ENCODE assay signal across 1 cellular context in the genomic region with DNA sequence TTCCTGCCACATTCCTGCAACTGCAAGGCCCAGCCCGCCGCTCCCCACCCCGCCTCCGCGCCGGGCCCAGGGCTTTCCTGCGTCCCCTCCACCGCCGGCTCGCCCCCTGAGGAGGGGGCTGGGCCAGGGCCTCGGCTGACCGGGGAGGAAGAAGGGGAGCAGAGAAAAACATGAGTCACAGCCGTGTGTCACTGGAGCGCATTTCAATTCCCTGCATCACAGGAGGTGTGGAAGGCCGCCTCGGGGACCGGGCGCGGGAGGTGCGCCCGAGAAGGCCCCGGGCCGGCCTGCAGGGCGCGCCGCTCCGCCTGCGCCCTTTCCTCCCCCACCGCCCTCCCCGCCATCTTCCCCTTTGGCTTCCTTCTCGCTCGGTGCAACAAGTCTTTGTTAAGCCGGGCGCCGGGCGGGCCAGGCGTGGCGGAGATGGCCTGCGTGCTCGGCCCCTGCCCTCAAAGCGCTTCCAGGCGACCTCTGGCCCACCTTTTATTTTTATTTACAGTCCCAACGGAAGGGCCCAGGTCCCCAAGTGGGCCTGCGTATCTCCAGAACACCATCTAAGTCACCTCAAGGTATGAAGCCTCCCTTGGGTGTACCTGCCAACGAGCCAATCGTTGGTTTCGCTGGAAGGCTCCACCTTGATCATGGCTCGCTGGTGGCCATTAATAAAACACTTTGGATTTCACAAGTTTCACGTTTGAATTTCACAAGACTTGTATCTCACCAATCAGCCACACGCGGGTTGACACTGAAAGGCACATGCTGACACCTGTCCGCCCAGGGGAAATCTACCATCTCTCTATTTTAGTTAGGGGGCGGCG.
TF ChIP-seq lines count a peak whose summit lies in the region.

No MANE protein-coding gene starts in this region.

TF ChIP-seq in GM12878, 131 proteins besides CTCF, POLR2A, EP300 and RAD21 (continued from another document and continues in another):
- TF ChIP-seq, protein P1, sequence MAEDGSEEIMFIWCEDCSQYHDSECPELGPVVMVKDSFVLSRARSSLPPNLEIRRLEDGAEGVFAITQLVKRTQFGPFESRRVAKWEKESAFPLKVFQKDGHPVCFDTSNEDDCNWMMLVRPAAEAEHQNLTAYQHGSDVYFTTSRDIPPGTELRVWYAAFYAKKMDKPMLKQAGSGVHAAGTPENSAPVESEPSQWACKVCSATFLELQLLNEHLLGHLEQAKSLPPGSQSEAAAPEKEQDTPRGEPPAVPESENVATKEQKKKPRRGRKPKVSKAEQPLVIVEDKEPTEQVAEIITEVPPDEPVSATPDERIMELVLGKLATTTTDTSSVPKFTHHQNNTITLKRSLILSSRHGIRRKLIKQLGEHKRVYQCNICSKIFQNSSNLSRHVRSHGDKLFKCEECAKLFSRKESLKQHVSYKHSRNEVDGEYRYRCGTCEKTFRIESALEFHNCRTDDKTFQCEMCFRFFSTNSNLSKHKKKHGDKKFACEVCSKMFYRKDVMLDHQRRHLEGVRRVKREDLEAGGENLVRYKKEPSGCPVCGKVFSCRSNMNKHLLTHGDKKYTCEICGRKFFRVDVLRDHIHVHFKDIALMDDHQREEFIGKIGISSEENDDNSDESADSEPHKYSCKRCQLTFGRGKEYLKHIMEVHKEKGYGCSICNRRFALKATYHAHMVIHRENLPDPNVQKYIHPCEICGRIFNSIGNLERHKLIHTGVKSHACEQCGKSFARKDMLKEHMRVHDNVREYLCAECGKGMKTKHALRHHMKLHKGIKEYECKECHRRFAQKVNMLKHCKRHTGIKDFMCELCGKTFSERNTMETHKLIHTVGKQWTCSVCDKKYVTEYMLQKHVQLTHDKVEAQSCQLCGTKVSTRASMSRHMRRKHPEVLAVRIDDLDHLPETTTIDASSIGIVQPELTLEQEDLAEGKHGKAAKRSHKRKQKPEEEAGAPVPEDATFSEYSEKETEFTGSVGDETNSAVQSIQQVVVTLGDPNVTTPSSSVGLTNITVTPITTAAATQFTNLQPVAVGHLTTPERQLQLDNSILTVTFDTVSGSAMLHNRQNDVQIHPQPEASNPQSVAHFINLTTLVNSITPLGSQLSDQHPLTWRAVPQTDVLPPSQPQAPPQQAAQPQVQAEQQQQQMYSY (CRISPR knock-in tag; IDR thresholded peaks at IDR 0.05), result peak; percentile 12; the same call in 1 of the 2 replicates
- TF ChIP-seq SPI1 (IDR thresholded peaks at IDR 0.05; ENCODE audit: borderline replicate concordance, insufficient read depth, low read depth, low read length), result 0 out of 2 replicates have a peak, but pooled peaks have one; percentile 6
- no peak for TF ChIP-seq PAX8 (IDR thresholded peaks at IDR 0.05)
- TF ChIP-seq, protein P2, sequence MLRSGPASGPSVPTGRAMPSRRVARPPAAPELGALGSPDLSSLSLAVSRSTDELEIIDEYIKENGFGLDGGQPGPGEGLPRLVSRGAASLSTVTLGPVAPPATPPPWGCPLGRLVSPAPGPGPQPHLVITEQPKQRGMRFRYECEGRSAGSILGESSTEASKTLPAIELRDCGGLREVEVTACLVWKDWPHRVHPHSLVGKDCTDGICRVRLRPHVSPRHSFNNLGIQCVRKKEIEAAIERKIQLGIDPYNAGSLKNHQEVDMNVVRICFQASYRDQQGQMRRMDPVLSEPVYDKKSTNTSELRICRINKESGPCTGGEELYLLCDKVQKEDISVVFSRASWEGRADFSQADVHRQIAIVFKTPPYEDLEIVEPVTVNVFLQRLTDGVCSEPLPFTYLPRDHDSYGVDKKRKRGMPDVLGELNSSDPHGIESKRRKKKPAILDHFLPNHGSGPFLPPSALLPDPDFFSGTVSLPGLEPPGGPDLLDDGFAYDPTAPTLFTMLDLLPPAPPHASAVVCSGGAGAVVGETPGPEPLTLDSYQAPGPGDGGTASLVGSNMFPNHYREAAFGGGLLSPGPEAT (IDR thresholded peaks at IDR 0.05; ENCODE audit: low read depth), result no peak
- TF ChIP-seq YBX1 (IDR thresholded peaks at IDR 0.05), result no peak
- TF ChIP-seq BMI1 (IDR thresholded peaks at IDR 0.05; ENCODE audit: borderline replicate concordance), result no peak; the same call in 1 of the 2 replicates
- TF ChIP-seq EED (IDR thresholded peaks at IDR 0.05; ENCODE audit: low read depth), result no peak; the same call in 1 of the 2 replicates
- TF ChIP-seq NFYA (IDR thresholded peaks at IDR 0.05; ENCODE audit: borderline replicate concordance, low read depth, low read length), result no peak
- TF ChIP-seq, protein P3, sequence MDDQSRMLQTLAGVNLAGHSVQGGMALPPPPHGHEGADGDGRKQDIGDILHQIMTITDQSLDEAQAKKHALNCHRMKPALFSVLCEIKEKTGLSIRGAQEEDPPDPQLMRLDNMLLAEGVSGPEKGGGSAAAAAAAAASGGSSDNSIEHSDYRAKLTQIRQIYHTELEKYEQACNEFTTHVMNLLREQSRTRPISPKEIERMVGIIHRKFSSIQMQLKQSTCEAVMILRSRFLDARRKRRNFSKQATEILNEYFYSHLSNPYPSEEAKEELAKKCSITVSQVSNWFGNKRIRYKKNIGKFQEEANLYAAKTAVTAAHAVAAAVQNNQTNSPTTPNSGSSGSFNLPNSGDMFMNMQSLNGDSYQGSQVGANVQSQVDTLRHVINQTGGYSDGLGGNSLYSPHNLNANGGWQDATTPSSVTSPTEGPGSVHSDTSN (IDR thresholded peaks at IDR 0.05; ENCODE audit: insufficient replicate concordance, low read depth, low read length), result no peak
- no peak for TF ChIP-seq ZZZ3 (IDR thresholded peaks at IDR 0.05; ENCODE audit: control insufficient read depth, insufficient read length, low read depth)
- TF ChIP-seq PML (IDR thresholded peaks at IDR 0.05; ENCODE audit: low read length), result no peak
- peak in 1 of 2 experiments; percentile 25; a peak in 1 of 3 replicates for TF ChIP-seq EGR1 (IDR thresholded peaks at IDR 0.05; ENCODE audit: borderline replicate concordance in 1 of 2, low read depth in 2 of 2, low read length in 2 of 2)
- TF ChIP-seq, protein P4, sequence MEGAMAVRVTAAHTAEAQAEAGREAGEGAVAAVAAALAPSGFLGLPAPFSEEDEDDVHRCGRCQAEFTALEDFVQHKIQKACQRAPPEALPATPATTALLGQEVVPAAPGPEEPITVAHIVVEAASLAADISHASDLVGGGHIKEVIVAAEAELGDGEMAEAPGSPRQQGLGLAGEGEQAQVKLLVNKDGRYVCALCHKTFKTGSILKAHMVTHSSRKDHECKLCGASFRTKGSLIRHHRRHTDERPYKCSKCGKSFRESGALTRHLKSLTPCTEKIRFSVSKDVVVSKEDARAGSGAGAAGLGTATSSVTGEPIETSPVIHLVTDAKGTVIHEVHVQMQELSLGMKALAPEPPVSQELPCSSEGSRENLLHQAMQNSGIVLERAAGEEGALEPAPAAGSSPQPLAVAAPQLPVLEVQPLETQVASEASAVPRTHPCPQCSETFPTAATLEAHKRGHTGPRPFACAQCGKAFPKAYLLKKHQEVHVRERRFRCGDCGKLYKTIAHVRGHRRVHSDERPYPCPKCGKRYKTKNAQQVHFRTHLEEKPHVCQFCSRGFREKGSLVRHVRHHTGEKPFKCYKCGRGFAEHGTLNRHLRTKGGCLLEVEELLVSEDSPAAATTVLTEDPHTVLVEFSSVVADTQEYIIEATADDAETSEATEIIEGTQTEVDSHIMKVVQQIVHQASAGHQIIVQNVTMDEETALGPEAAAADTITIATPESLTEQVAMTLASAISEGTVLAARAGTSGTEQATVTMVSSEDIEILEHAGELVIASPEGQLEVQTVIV (IDR thresholded peaks at IDR 0.05; ENCODE audit: borderline replicate concordance, partially characterized antibody), result no peak
- TF ChIP-seq, protein P5, sequence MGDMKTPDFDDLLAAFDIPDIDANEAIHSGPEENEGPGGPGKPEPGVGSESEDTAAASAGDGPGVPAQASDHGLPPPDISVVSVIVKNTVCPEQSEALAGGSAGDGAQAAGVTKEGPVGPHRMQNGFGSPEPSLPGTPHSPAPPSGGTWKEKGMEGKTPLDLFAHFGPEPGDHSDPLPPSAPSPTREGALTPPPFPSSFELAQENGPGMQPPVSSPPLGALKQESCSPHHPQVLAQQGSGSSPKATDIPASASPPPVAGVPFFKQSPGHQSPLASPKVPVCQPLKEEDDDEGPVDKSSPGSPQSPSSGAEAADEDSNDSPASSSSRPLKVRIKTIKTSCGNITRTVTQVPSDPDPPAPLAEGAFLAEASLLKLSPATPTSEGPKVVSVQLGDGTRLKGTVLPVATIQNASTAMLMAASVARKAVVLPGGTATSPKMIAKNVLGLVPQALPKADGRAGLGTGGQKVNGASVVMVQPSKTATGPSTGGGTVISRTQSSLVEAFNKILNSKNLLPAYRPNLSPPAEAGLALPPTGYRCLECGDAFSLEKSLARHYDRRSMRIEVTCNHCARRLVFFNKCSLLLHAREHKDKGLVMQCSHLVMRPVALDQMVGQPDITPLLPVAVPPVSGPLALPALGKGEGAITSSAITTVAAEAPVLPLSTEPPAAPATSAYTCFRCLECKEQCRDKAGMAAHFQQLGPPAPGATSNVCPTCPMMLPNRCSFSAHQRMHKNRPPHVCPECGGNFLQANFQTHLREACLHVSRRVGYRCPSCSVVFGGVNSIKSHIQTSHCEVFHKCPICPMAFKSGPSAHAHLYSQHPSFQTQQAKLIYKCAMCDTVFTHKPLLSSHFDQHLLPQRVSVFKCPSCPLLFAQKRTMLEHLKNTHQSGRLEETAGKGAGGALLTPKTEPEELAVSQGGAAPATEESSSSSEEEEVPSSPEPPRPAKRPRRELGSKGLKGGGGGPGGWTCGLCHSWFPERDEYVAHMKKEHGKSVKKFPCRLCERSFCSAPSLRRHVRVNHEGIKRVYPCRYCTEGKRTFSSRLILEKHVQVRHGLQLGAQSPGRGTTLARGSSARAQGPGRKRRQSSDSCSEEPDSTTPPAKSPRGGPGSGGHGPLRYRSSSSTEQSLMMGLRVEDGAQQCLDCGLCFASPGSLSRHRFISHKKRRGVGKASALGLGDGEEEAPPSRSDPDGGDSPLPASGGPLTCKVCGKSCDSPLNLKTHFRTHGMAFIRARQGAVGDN (IDR thresholded peaks at IDR 0.05), result no peak; the same call in 1 of the 2 replicates
- TF ChIP-seq RBBP5 (conservative IDR thresholded peaks at IDR 0.05), result no peak
- no peak for TF ChIP-seq NFXL1 (IDR thresholded peaks at IDR 0.05; ENCODE audit: borderline replicate concordance)
- TF ChIP-seq WRNIP1 (IDR thresholded peaks at IDR 0.05; ENCODE audit: borderline replicate concordance, low read depth, low read length), result no peak
- TF ChIP-seq, protein P6, sequence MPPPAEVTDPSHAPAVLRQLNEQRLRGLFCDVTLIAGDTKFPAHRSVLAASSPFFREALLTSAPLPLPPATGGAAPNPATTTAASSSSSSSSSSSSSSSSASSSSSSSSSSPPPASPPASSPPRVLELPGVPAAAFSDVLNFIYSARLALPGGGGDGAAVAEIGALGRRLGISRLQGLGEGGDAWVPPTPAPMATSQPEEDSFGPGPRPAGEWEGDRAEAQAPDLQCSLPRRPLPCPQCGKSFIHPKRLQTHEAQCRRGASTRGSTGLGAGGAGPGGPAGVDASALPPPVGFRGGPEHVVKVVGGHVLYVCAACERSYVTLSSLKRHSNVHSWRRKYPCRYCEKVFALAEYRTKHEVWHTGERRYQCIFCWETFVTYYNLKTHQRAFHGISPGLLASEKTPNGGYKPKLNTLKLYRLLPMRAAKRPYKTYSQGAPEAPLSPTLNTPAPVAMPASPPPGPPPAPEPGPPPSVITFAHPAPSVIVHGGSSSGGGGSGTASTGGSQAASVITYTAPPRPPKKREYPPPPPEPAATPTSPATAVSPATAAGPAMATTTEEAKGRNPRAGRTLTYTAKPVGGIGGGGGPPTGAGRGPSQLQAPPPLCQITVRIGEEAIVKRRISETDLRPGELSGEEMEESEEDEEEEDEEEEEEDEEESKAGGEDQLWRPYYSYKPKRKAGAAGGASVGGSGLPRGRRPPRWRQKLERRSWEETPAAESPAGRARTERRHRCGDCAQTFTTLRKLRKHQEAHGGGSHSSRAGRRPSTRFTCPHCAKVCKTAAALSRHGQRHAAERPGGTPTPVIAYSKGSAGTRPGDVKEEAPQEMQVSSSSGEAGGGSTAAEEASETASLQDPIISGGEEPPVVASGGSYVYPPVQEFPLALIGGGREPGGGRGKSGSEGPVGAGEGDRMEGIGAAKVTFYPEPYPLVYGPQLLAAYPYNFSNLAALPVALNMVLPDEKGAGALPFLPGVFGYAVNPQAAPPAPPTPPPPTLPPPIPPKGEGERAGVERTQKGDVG (CRISPR knock-in tag; IDR thresholded peaks at IDR 0.05), result 0 out of 2 replicates have a peak, but pooled peaks have one; percentile 26
- peak in 1 of 2 experiments; percentile 67; a peak in 2 of 4 replicates for TF ChIP-seq BHLHE40 (IDR thresholded peaks at IDR 0.05; ENCODE audit: borderline replicate concordance in 1 of 2, low read depth in 2 of 2, low read length in 1 of 2)
- TF ChIP-seq, protein P7, sequence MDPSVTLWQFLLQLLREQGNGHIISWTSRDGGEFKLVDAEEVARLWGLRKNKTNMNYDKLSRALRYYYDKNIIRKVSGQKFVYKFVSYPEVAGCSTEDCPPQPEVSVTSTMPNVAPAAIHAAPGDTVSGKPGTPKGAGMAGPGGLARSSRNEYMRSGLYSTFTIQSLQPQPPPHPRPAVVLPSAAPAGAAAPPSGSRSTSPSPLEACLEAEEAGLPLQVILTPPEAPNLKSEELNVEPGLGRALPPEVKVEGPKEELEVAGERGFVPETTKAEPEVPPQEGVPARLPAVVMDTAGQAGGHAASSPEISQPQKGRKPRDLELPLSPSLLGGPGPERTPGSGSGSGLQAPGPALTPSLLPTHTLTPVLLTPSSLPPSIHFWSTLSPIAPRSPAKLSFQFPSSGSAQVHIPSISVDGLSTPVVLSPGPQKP (IDR thresholded peaks at IDR 0.05; ENCODE audit: low read depth, low read length), result no peak
- 0 out of 2 replicates have a peak, but pooled peaks have one; percentile 14 for TF ChIP-seq FOXM1 (IDR thresholded peaks at IDR 0.05; ENCODE audit: low read depth, low read length)
- no peak for TF ChIP-seq POU2F2 (IDR thresholded peaks at IDR 0.05; ENCODE audit: borderline replicate concordance, low read depth, low read length)
- 0 out of 2 replicates have a peak, but pooled peaks have one; percentile 18 for TF ChIP-seq DPF2 (IDR thresholded peaks at IDR 0.05)
- TF ChIP-seq, protein P8, sequence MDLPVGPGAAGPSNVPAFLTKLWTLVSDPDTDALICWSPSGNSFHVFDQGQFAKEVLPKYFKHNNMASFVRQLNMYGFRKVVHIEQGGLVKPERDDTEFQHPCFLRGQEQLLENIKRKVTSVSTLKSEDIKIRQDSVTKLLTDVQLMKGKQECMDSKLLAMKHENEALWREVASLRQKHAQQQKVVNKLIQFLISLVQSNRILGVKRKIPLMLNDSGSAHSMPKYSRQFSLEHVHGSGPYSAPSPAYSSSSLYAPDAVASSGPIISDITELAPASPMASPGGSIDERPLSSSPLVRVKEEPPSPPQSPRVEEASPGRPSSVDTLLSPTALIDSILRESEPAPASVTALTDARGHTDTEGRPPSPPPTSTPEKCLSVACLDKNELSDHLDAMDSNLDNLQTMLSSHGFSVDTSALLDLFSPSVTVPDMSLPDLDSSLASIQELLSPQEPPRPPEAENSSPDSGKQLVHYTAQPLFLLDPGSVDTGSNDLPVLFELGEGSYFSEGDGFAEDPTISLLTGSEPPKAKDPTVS (IDR thresholded peaks at IDR 0.05; ENCODE audit: low read depth, low read length), result no peak
- 0 out of 2 replicates have a peak, but pooled peaks have one; percentile 6 for TF ChIP-seq MYB (IDR thresholded peaks at IDR 0.05; ENCODE audit: borderline replicate concordance, low read depth, low read length)
- TF ChIP-seq SUZ12 (IDR thresholded peaks at IDR 0.05; ENCODE audit: unreplicated experiment), result no peak
- TF ChIP-seq NFIC (IDR thresholded peaks at IDR 0.05; ENCODE audit: low read depth, low read length), result no peak
- peak; percentile 15; the same call in 1 of the 2 replicates for TF ChIP-seq CBX5 (IDR thresholded peaks at IDR 0.05; ENCODE audit: low read depth)
- 0 out of 2 replicates have a peak, but pooled peaks have one; percentile 4 for TF ChIP-seq IRF4 (IDR thresholded peaks at IDR 0.05; ENCODE audit: low read depth, low read length)
- no peak; the same call in 1 of the 2 replicates for TF ChIP-seq TAF1 (IDR thresholded peaks at IDR 0.05; ENCODE audit: borderline replicate concordance, low read depth, low read length)
- TF ChIP-seq YY1 (IDR thresholded peaks at IDR 0.05; ENCODE audit: low read depth, low read length), result peak; percentile 88
- no peak; the same call in 1 of the 2 replicates for TF ChIP-seq RUNX3 (IDR thresholded peaks at IDR 0.05; ENCODE audit: low read length)
